ENCODE assay signal across 8 cellular contexts in the genomic region with DNA sequence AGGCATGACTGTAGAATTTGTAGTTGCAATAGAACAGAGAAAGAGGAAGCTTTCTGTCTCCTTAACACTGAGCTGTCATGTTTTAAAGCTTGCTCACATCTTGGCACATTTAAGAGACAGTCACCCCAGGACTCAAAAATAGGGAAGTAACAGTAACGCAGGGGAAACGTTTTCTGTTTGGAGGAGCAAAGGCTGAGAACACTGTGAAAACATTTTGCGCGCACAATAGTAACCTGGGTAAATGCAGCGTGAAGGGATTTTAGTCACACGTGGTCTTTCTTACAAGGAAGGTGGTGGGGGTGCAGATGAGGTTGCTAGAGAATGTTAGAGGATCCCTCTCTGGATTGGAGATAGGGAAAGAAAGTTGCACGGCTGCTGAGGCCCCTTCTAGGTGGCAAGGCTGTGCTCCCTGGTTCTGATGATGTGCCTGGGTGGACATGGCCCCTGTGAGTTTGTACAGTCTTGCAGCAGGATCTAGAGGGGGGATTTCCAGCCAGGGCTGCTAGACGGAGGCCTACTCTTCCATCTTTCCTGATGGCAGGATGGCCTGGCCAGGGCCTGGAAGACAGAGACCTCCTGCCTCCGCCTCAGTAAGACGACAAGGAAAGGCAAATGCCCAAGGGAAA. TPM values are rescaled to one million over a fixed set of nuclear protein-coding genes. Genes with fewer than 3 reads are reported as not detected.
DNase-seq lines count a peak whose midpoint lies in the region; ATAC-seq lines count a peak whose summit lies in the region.

No MANE protein-coding gene starts in this region.

- DNase-seq in SKM-1 treated with dmso at 0.1 percent for 144 hours (lab: John Stamatoyannopoulos, UW; ENCODE audit: unreplicated experiment) (peak; percentile 99), left colon (no peak), NCI-H146 treated with DMSO at 0.1 percent for 48 hours (lab: John Stamatoyannopoulos, UW; ENCODE audit: unreplicated experiment) (no peak), UCSD-AML1 (lab: John Stamatoyannopoulos, UW; ENCODE audit: unreplicated experiment) (no peak), NCI-H2196 (lab: John Stamatoyannopoulos, UW; ENCODE audit: unreplicated experiment) (no peak)

- peaks cover 39 to 76% (median 55%) of the 10 kb centered on the region in 11 experiments for H3K36me3 ChIP-seq in BLaER1 treated with 17β-estradiol and CSF1 and Interleukin-3, amounts not matched to agents 10 nM and 100 nM

- peak overlapping the region; percentile 17 to 67 (median 57); a peak in 18 of 22 replicates for H3K9ac ChIP-seq in BLaER1 treated with 17β-estradiol and CSF1 and Interleukin-3, amounts not matched to agents 10 nM and 100 nM

- H3K27me3 ChIP-seq in BLaER1 treated with 17β-estradiol and CSF1 and Interleukin-3, amounts not matched to agents 10 nM and 100 nM = no peaks in the 10 kb centered on the region

- ATAC-seq in GM21717 (IDR thresholded peaks at IDR 0.05; ENCODE audit: unreplicated experiment) = peak; percentile 65
- ATAC-seq in left colon = peak; percentile 17
- no peak for ATAC-seq in GM18517 (IDR thresholded peaks at IDR 0.05; ENCODE audit: unreplicated experiment)

- intact Hi-C loops in left colon (cut with DNase I, micrococcal nuclease) = no loop called here

- H3K4me3 ChIP-seq in BLaER1 treated with 17β-estradiol and CSF1 and Interleukin-3, amounts not matched to agents 10 nM and 100 nM = 0 out of 20 replicates have a peak overlapping the region, but pooled peaks of 1 of the 10 experiments have one; percentile 5

- 0 out of 22 replicates have a peak, but pooled peaks cover 0 to 4% (median 0%) of the 10 kb centered on the region in 11 experiments for H4K20me1 ChIP-seq in BLaER1 treated with 17β-estradiol and CSF1 and Interleukin-3, amounts not matched to agents 10 nM and 100 nM

- H3K27ac ChIP-seq in BLaER1 treated with 17β-estradiol and CSF1 and Interleukin-3, amounts not matched to agents 10 nM and 100 nM = peak overlapping the region; percentile 55 to 88 (median 72)

- no peaks in the 10 kb centered on the region for H3K9me3 ChIP-seq in BLaER1 treated with 17β-estradiol and CSF1 and Interleukin-3, amounts not matched to agents 10 nM and 100 nM (replicated peaks in 1 of 11)

- H3K4me1 ChIP-seq in BLaER1 treated with 17β-estradiol and CSF1 and Interleukin-3, amounts not matched to agents 10 nM and 100 nM = peaks cover 18 to 58% (median 33%) of the 10 kb centered on the region in 10 experiments

- peak overlapping the region; percentile 72 to 90 (median 83) for H3K4me2 ChIP-seq in BLaER1 treated with 17β-estradiol and CSF1 and Interleukin-3, amounts not matched to agents 10 nM and 100 nM

RNA-seq across cellular contexts. Expression of gene STARD5, which starts 12.0 kb away (rescaled TPM):
- total RNA-seq in left colon = 10 to 100 TPM; 32.7 to 36.4 TPM
